In genomic region chr9:136050706-136051567, GRCh38 we compare ENCODE assay signal across 9 cellular contexts. TPM values are rescaled to one million over a fixed set of nuclear protein-coding genes. Genes with fewer than 3 reads are reported as not detected.
A peak's percentile ranks its signal among the peaks of the same experiment; 100 is the strongest.
DNase-seq lines count a peak whose midpoint lies in the region; ATAC-seq, FAIRE-seq and TF ChIP-seq lines count a peak whose summit lies in the region.
"Had no signal": no experiment of that assay in that cellular context is flagged by ENCODE, and none has a peak within 500 bp of the region (broad histone marks: within the 10 kb centered on the region; RNA-seq: fewer than 3 reads in every experiment).

No MANE protein-coding gene starts in this region.

- TF ChIP-seq POLR2A in gastroesophageal sphincter (IDR thresholded peaks at IDR 0.05): no peak

- H3K27me3 ChIP-seq in Panc1 (ENCODE audit: control insufficient read depth, insufficient read depth, low read length): no peaks in the 10 kb centered on the region
- H3K27me3 ChIP-seq in gastroesophageal sphincter: no peaks in the 10 kb centered on the region
- H3K27me3 ChIP-seq in pancreas: no peaks in the 10 kb centered on the region

- TF ChIP-seq CTCF in C4-2B (conservative IDR thresholded peaks at IDR 0.05) (no peak), Panc1 (IDR thresholded peaks at IDR 0.05) (no peak), gastroesophageal sphincter (IDR thresholded peaks at IDR 0.05) (no peak), pancreas (IDR thresholded peaks at IDR 0.05) (no peak)

- POLR2A ChIA-PET in Panc1 (lab: Charles Lee): interaction anchor here (0.6 kb wide), 1 partner anchor 31 kb away, joined by 6 read pairs; no protein-coding TSS in a partner anchor

- no peak for TF ChIP-seq EP300 in gastroesophageal sphincter (IDR thresholded peaks at IDR 0.05)

- CTCF ChIA-PET in Panc1 (lab: Charles Lee): interaction anchor here (1.6 kb wide), 1 partner anchor 83 kb away, joined by 6 read pairs; no protein-coding TSS in a partner anchor

- FAIRE-seq in pancreas (lab: Jason Lieb, UNC): no peak

- H3K4me3 ChIP-seq in Panc1 (ENCODE audit: low read depth in 2 of 2, low read length in 2 of 2): peak overlapping the region; percentile 53 to 60
- peak overlapping the region; percentile 31 to 60 for H3K4me3 ChIP-seq in gastroesophageal sphincter
- H3K4me3 ChIP-seq in pancreas: peak overlapping the region; percentile 33 to 55 (median 38)

- no peak for DNase-seq in Panc1 (ENCODE audit: low read depth, low spot score)
- DNase-seq in pancreas: peak in 2 of 6 donors; percentile 56 to 73
- no peak for DNase-seq in glomerular visceral epithelial cell (ENCODE audit: extremely low spot score)
- no peak for DNase-seq in activated naive CD4-positive, alpha-beta T cell (lab: John Stamatoyannopoulos, UW)
- DNase-seq in NCI-H128 (lab: John Stamatoyannopoulos, UW; ENCODE audit: unreplicated experiment): no peak
- DNase-seq: naive B cell had no signal

- H3K27ac ChIP-seq in C4-2B (peak overlapping the region; percentile 89), Panc1 (ENCODE audit: low read length) (peak overlapping the region; percentile 94), gastroesophageal sphincter (peak overlapping the region in 3 of 4 donors; percentile 86 to 88 (median 87)), pancreas (peak overlapping the region; percentile 75 to 81 (median 78))

- no peaks in the 10 kb centered on the region for H3K9me3 ChIP-seq in Panc1 (ENCODE audit: control insufficient read depth, insufficient read depth, low read depth, low read length)
- H3K9me3 ChIP-seq in gastroesophageal sphincter: no peaks in the 10 kb centered on the region
- no peaks in the 10 kb centered on the region for H3K9me3 ChIP-seq in pancreas

- WGBS in gastroesophageal sphincter (ENCODE audit: low coverage in 1 of 2), 2 donors: no CpG with 5 or more reads among the region's 66 CpGs
- 42 to 44% methylated on average over 43 to 66 of the region's 66 CpGs for WGBS in pancreas, 2 donors

- in situ Hi-C loops in Panc1 (cut with HindIII; ENCODE audit: low pct_unique_long_range_greater_than_20kb, low sequenced_read_pairs): no loop called here

- intact Hi-C loops in Panc1 (cut with micrococcal nuclease; ENCODE audit: unreplicated experiment): no loop called here
- intact Hi-C loops in pancreas (cut with DNase I): no loop called here

- H3K4me1 ChIP-seq in Panc1 (ENCODE audit: control insufficient read depth, insufficient read depth, low read length): peaks cover 60% of the 10 kb centered on the region
- H3K4me1 ChIP-seq in gastroesophageal sphincter: peaks cover 0 to 100% (median 57%) of the 10 kb centered on the region in 3 donors
- H3K4me1 ChIP-seq in pancreas: peaks cover 13 to 20% (median 16%) of the 10 kb centered on the region in 3 donors

- H3K36me3 ChIP-seq in Panc1 (ENCODE audit: control insufficient read depth, insufficient read depth, low read length) (no peaks in the 10 kb centered on the region), gastroesophageal sphincter (peaks cover 0 to 44% of the 10 kb centered on the region in 2 donors), pancreas (peaks cover 0 to 7% (median 0%) of the 10 kb centered on the region in 3 donors)

- no TSS peak for BruUV-seq in Panc1 (replicated peaks; lab: Mats Ljungman, UMichigan)

- ATAC-seq in Panc1: no peak
- no peak for ATAC-seq in gastroesophageal sphincter
- ATAC-seq in pancreas: no peak
- ATAC-seq in GM18517 (IDR thresholded peaks at IDR 0.05; ENCODE audit: unreplicated experiment): no peak

RNA-seq across cellular contexts. Expression of gene NACC2, which starts 44.2 kb away (rescaled TPM):
- total RNA-seq in Panc1 (2021; ENCODE audit: unreplicated experiment): 62.0 TPM
- 46.2 TPM for polyA plus RNA-seq in Panc1 (2012; ENCODE audit: insufficient read length)
- 100 to 1,000 TPM in 3 of 4 donors, 10 to 100 TPM in 1; 71.4 to 209 (median 110) TPM for total RNA-seq in gastroesophageal sphincter
- 10 to 100 TPM in 2 of 6 donors, 1 to 10 TPM in 4; 6.8 to 12.4 (median 8.9) TPM for total RNA-seq in pancreas
- 1 to 10 TPM; 4.3 to 5.5 TPM for polyA plus RNA-seq in pancreas
